Comparison of ENCODE assay signal across 28 cellular contexts in the genomic region with DNA sequence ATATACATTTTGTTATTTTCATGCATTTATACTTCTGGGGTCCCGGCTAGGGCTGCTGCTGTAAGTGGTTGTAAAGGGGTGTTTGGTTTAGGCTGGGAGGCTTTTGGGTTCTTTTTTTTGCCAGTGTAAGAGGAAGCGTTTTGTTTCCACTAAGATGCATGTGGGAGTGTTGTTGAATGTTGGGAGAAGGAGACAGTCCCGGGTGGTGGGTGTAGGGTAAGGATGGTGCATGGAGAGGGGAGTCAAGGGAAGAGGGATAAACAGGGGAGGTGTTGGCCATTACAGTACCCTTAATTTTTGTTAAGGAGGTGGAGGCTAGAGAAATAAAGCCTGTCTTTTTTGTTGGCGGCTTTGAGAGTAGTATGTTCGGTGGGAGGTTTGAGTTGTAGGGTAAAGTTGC.
"Had no signal": no experiment of that assay in that cellular context is flagged by ENCODE, and none has a peak within 500 bp of the region (broad histone marks: within the 10 kb centered on the region; RNA-seq: fewer than 3 reads in every experiment).

No MANE protein-coding gene starts in this region.

- H3K4me3 ChIP-seq: left lung, lower lobe of right lung, ovary, right atrium auricular region, skin epidermis, suprapubic skin, thoracic aorta, tibial artery, upper lobe of right lung had no signal

- DNase-seq: hypothalamus; immature natural killer cell; kidney; left colon; left lung; lower lobe of right lung; mammary epithelial cell; mesenchymal stem cell; naive B cell; natural killer cell; nephron progenitor cell; ovary; stimulated activated CD4-positive, alpha-beta T cell treated with anti-CD3 and anti-CD28 coated beads, Interleukin-12 subunit alpha, Interleukin-12 subunit beta, amount 100 ng/mL, for 4 hours; stimulated activated CD4-positive, alpha-beta T cell treated with anti-CD3 and anti-CD28 coated beads, Interleukin-15, amount 100 ng/mL, for 24 hours; stimulated activated CD4-positive, alpha-beta T cell treated with anti-CD3 and anti-CD28 coated beads, Interleukin-2, amount 100 ng/mL, for 24 hours; stimulated activated CD4-positive, alpha-beta T cell treated with anti-CD3 and anti-CD28 coated beads, Interleukin-4, amount 100 ng/mL, for 1 hour; stimulated activated naive B cell treated with anti-CD40 and anti-IgM and Interleukin-4, amounts not matched to agents 10 μg/mL and 1 μg/mL and 100 μg/mL, for 72 hours; stimulated activated naive CD8-positive, alpha-beta T cell treated with anti-CD3 and anti-CD28 coated beads, Interleukin-15, Interleukin-2, amounts not matched to agents 100 U/mL and 50 U/mL, for 24 hours; tibial artery; trophoblast cell; upper lobe of right lung had no signal

- H3K4me1 ChIP-seq: lower lobe of right lung, suprapubic skin, tibial artery, upper lobe of right lung had no signal

- H3K9me3 ChIP-seq: left lung, lower lobe of right lung, ovary, right atrium auricular region, suprapubic skin, thoracic aorta, tibial artery, upper lobe of right lung had no signal

- H3K36me3 ChIP-seq: left lung, lower lobe of right lung, ovary, right atrium auricular region, suprapubic skin, thoracic aorta, tibial artery, upper lobe of right lung had no signal

- ATAC-seq: left colon; left lung; lower lobe of right lung; natural killer cell; sciatic nerve; stimulated activated naive B cell treated with anti-CD40 and anti-IgM and Interleukin-4, amounts not matched to agents 10 μg/mL and 1 μg/mL and 100 μg/mL, for 72 hours; stimulated activated naive CD8-positive, alpha-beta T cell treated with anti-CD3 and anti-CD28 coated beads, Interleukin-15, Interleukin-2, amounts not matched to agents 100 U/mL and 50 U/mL, for 24 hours; upper lobe of right lung had no signal

- H3K27me3 ChIP-seq: left lung, ovary, right atrium auricular region, suprapubic skin, tibial artery, upper lobe of right lung had no signal

- FAIRE-seq: islet of Langerhans, kidney, urothelium cell line had no signal

- H3K27ac ChIP-seq: left lung, lower lobe of right lung, ovary, right atrium auricular region, skin epidermis, suprapubic skin, thoracic aorta, tibial artery, upper lobe of right lung had no signal
